ENCODE assay signal across 9 cellular contexts in the genomic region with DNA sequence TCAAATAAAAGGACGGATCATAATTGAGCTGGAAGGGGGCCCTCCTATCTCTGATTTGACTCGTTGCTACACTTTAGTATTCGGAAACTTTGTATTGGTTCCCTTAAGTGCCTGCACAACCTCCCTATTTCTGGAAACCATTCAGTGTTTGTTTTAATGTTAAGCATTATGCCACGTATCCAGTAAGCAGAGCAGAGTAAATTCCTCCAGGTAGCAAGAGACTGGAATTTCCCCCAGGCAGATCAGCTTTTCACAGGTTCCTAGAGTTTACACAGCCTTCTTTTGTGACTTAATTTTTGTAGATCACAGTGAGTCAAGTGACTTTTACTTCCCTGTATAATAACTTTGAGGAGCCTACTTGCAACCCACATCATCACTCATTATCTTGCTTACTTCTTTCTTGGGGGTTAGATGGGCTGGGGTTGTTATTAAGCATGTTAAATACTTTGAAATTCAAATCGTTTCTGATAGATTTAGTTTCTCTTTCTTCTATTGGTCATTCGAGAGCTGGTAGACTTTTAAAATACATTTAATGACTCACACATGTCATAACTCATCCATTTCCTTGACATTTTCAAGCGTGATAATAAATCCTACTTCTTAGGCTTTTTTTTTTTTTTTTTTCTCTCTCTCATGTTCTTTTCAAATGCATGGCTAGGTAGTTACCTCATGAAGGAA.
DNase-seq lines count a peak whose midpoint lies in the region; ATAC-seq, FAIRE-seq and TF ChIP-seq lines count a peak whose summit lies in the region.
"Had no signal": no experiment of that assay in that cellular context is flagged by ENCODE, and none has a peak within 500 bp of the region (broad histone marks: within the 10 kb centered on the region; RNA-seq: fewer than 3 reads in every experiment).

No MANE protein-coding gene starts in this region.

- TF ChIP-seq CTCF in hepatocyte (IDR thresholded peaks at IDR 0.05; ENCODE audit: poor library complexity), result no peak
- no peak for TF ChIP-seq CTCF in ascending aorta (IDR thresholded peaks at IDR 0.05)

- peak overlapping the region; percentile 33 for H3K4me3 Mint-ChIP-seq in activated T-helper 17 cell treated with anti-CD3 and anti-CD28 coated beads, Interleukin-2, amount 50 U/mL, for 72 hours
- peak overlapping the region; percentile 33 to 36 for H3K4me3 Mint-ChIP-seq in stimulated activated naive B cell treated with anti-CD40 and anti-IgM and Interleukin-4, amounts not matched to agents 10 μg/mL and 1 μg/mL and 100 μg/mL, for 72 hours

- H3K4me1 Mint-ChIP-seq in activated T-helper 17 cell treated with anti-CD3 and anti-CD28 coated beads, Interleukin-2, amount 50 U/mL, for 72 hours, result peaks cover 8% of the 10 kb centered on the region
- peaks cover 5 to 9% of the 10 kb centered on the region in 2 donors for H3K4me1 Mint-ChIP-seq in stimulated activated naive B cell treated with anti-CD40 and anti-IgM and Interleukin-4, amounts not matched to agents 10 μg/mL and 1 μg/mL and 100 μg/mL, for 72 hours

- H3K27me3 ChIP-seq in hepatocyte (no peaks in the 10 kb centered on the region), ascending aorta (no peaks in the 10 kb centered on the region)
- H3K27me3 ChIP-seq: spleen had no signal

- H3K9me3 ChIP-seq in hepatocyte (ENCODE audit: low read depth), result no peaks in the 10 kb centered on the region
- no peaks in the 10 kb centered on the region for H3K9me3 ChIP-seq in ascending aorta

- H3K9me3 Mint-ChIP-seq in activated T-helper 17 cell treated with anti-CD3 and anti-CD28 coated beads, Interleukin-2, amount 50 U/mL, for 72 hours, result no peaks in the 10 kb centered on the region
- no peaks in the 10 kb centered on the region for H3K9me3 Mint-ChIP-seq in stimulated activated naive B cell treated with anti-CD40 and anti-IgM and Interleukin-4, amounts not matched to agents 10 μg/mL and 1 μg/mL and 100 μg/mL, for 72 hours

- H3K36me3 Mint-ChIP-seq in activated T-helper 17 cell treated with anti-CD3 and anti-CD28 coated beads, Interleukin-2, amount 50 U/mL, for 72 hours (ENCODE audit: low read depth), result no peaks in the 10 kb centered on the region
- peaks cover 0 to 2% of the 10 kb centered on the region in 2 donors for H3K36me3 Mint-ChIP-seq in stimulated activated naive B cell treated with anti-CD40 and anti-IgM and Interleukin-4, amounts not matched to agents 10 μg/mL and 1 μg/mL and 100 μg/mL, for 72 hours

- no peak overlapping the region for H2AFZ ChIP-seq in hepatocyte

- H3K4me2 ChIP-seq in hepatocyte, result peak overlapping the region; percentile 34

- H3K4me1 ChIP-seq in hepatocyte (ENCODE audit: insufficient read depth) (peaks cover 23% of the 10 kb centered on the region), ascending aorta (no peaks in the 10 kb centered on the region)

- 33% methylated on average over 7 of the region's 7 CpGs for WGBS in hepatocyte (ENCODE audit: low lambda C conversion rate, missing lambda C conversion rate)

- peak; percentile 58 for DNase-seq in HTR-8/SVneo (ENCODE audit: insufficient read length, low spot score)
- peak; percentile 58 for DNase-seq in hepatocyte (ENCODE audit: low spot score)
- DNase-seq in stimulated activated naive B cell treated with anti-CD40 and anti-IgM and Interleukin-4, amounts not matched to agents 10 μg/mL and 1 μg/mL and 100 μg/mL, for 72 hours, result no peak
- no peak for DNase-seq in ascending aorta (ENCODE audit: low spot score in 2 of 2)
- no peak for DNase-seq in activated T-cell treated with anti-CD3 and anti-CD28 coated beads, Interleukin-2, amount 50 U/mL, for 1 hour
- DNase-seq: NCI-H524, spleen had no signal

- H3K27ac Mint-ChIP-seq in activated T-helper 17 cell treated with anti-CD3 and anti-CD28 coated beads, Interleukin-2, amount 50 U/mL, for 72 hours, result no peak overlapping the region
- no peak overlapping the region for H3K27ac Mint-ChIP-seq in stimulated activated naive B cell treated with anti-CD40 and anti-IgM and Interleukin-4, amounts not matched to agents 10 μg/mL and 1 μg/mL and 100 μg/mL, for 72 hours

- intact Hi-C loops in ascending aorta (cut with DNase I), result no loop called here

- FAIRE-seq in HTR-8/SVneo (lab: Jason Lieb, UNC), result no peak

- peaks cover 6% of the 10 kb centered on the region for H3K27me3 Mint-ChIP-seq in activated T-helper 17 cell treated with anti-CD3 and anti-CD28 coated beads, Interleukin-2, amount 50 U/mL, for 72 hours
- H3K27me3 Mint-ChIP-seq in stimulated activated naive B cell treated with anti-CD40 and anti-IgM and Interleukin-4, amounts not matched to agents 10 μg/mL and 1 μg/mL and 100 μg/mL, for 72 hours, result no peaks in the 10 kb centered on the region

- ATAC-seq in activated T-helper 17 cell treated with anti-CD3 and anti-CD28 coated beads, Interleukin-2, amount 50 U/mL, for 72 hours (replicated peaks), result peak; percentile 42
- peak; percentile 21 to 38 for ATAC-seq in stimulated activated naive B cell treated with anti-CD40 and anti-IgM and Interleukin-4, amounts not matched to agents 10 μg/mL and 1 μg/mL and 100 μg/mL, for 72 hours (replicated peaks)
- no peak for ATAC-seq in GM18909 (IDR thresholded peaks at IDR 0.05; ENCODE audit: poor library complexity, unreplicated experiment)

- peaks cover 88% of the 10 kb centered on the region for H3K79me2 ChIP-seq in hepatocyte

- no peaks in the 10 kb centered on the region for H3K9me2 ChIP-seq in hepatocyte (replicated peaks; ENCODE audit: insufficient read depth)

- H3K4me3 ChIP-seq in hepatocyte, result no peak overlapping the region
- no peak overlapping the region for H3K4me3 ChIP-seq in ascending aorta
- H3K4me3 ChIP-seq: spleen had no signal

- H3K27ac ChIP-seq in hepatocyte (peak overlapping the region; percentile 91), ascending aorta (no peak overlapping the region)
- H3K27ac ChIP-seq: spleen had no signal

- peaks cover 10% of the 10 kb centered on the region for H4K20me1 ChIP-seq in hepatocyte (ENCODE audit: insufficient read depth, poor library complexity, severe bottlenecking)

- H3K36me3 ChIP-seq in hepatocyte (replicated peaks; ENCODE audit: insufficient read depth, low read depth), result no peaks in the 10 kb centered on the region
- no peaks in the 10 kb centered on the region for H3K36me3 ChIP-seq in ascending aorta
- H3K36me3 ChIP-seq: spleen had no signal

Comparison
In these comparisons a context has a peak if more than half of its experiments do, and no peak if none do; other contexts are left out.
1. DNase-seq: peak in HTR-8/SVneo (single experiment) and hepatocyte (single experiment); none in stimulated activated naive B cell treated with anti-CD40 and anti-IgM and Interleukin-4, amounts not matched to agents 10 μg/mL and 1 μg/mL and 100 μg/mL, for 72 hours (single experiment), ascending aorta (0 of 2) and activated T-cell treated with anti-CD3 and anti-CD28 coated beads, Interleukin-2, amount 50 U/mL, for 1 hour (single experiment).